1 cellular context compared by ENCODE assay signal in genomic region chr6:47405273-47405672, GRCh38.
TF ChIP-seq lines count a peak whose summit lies in the region.

No MANE protein-coding gene starts in this region.

TF ChIP-seq in HEK293, 187 proteins besides CTCF, POLR2A, EP300 and RAD21 (continued from another document):
- TF ChIP-seq TSHZ1 (tag by site-specific recombination; IDR thresholded peaks at IDR 0.05; ENCODE audit: borderline replicate concordance) (no peak), ZBTB17 (tag by site-specific recombination; IDR thresholded peaks at IDR 0.05) (peak; percentile 57; the same call in 1 of the 2 replicates)
